In the genomic region with DNA sequence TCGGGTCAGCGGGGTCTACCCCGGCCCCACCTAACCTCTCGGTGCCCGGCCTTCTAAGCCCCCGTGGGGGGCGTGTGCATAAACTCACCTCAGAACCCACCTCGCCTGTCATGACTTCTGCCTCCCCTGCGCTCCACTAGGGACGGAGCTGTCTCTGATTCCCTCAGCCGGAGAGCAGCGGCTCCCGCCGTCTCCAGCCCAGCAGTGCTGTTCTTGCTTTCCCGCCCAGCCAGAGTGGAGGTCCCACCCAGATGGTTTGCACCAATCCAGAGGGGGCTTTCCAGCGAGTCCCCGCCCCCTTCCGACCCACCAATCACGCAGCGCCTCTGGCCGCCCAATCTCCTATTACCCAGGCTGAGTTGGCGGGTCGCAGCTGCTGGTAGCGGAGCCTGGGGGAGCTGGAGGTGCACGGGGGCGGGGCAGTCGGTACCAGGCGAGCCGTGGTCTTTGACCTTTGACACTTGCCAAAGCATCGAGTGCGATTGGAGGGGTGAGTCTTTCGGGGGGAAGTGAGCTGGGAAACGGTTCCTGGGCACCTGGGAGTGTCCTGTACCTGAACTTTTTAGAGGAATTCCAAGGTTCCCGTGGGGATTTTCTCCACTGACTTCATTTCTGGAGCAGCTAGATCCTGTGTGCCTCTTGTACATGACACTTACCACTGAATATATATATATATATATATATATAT, we compare ENCODE assay signal across 8 cellular contexts. TPM values are rescaled to one million over a fixed set of nuclear protein-coding genes. Genes with fewer than 3 reads are reported as not detected.
DNase-seq lines count a peak whose midpoint lies in the region; ATAC-seq, FAIRE-seq and TF ChIP-seq lines count a peak whose summit lies in the region.

A gene (minus strand): TSS at position 220 of the 688 bp plus-strand sequence. CDS start 108 bp downstream, at position 112.

- intact Hi-C loops in heart right ventricle (cut with DNase I), result loop anchor here in 8 of 10 donors (5.0 to 10.0 kb wide), 7 partner anchors 53 to 565 kb away; a partner anchor contains a TSS
- intact Hi-C loops in posterior vena cava (cut with DNase I), result loop anchor here in 1 of 2 donors (5.0 kb wide), 1 partner anchor 318 kb away; no protein-coding TSS in a partner anchor

- H3K4me3 ChIP-seq in heart right ventricle, result peak within 1 kb of the TSS; percentile 61 to 95 (median 76)

- H3K27ac ChIP-seq in heart right ventricle, result peak within 1 kb of the TSS in 9 of 10 donors; percentile 67 to 86 (median 85)

- peak; percentile 95 for FAIRE-seq in GM12892 (lab: Jason Lieb, UNC)

- 0% methylated on average over 31 to 34 of the region's 34 CpGs for WGBS in heart right ventricle, 2 donors

- no peaks in the 10 kb centered on the region for H3K27me3 ChIP-seq in heart right ventricle

- peaks cover 0 to 14% (median 6%) of the 10 kb centered on the region in 9 donors for H3K4me1 ChIP-seq in heart right ventricle

- TF ChIP-seq POLR2A in GM12892 (IDR thresholded peaks at IDR 0.05; ENCODE audit: low read depth, low read length), result peak; percentile 95

- no peak for TF ChIP-seq CTCF in heart right ventricle (IDR thresholded peaks at IDR 0.05)

- H3K36me3 ChIP-seq in heart right ventricle, result no peaks in the 10 kb centered on the region

- DNase-seq in GM12892 (ENCODE audit: insufficient read length) (peak; percentile 94), NCI-H146 (lab: John Stamatoyannopoulos, UW) (peak; percentile 94), T-helper 1 cell (peak; percentile 85 to 96 (median 88)), amniotic epithelial cell (ENCODE audit: low read depth) (peak; percentile 94), heart right ventricle (peak; percentile 94 to 96), posterior vena cava (ENCODE audit: low spot score) (peak; percentile 97), ureter (ENCODE audit: low spot score) (peak; percentile 96)

- no peaks in the 10 kb centered on the region for H3K9me3 ChIP-seq in heart right ventricle

- ATAC-seq in HG02852 (IDR thresholded peaks at IDR 0.05; ENCODE audit: unreplicated experiment), result peak; percentile 91
- ATAC-seq in heart right ventricle, result peak; percentile 99 to 100 (median 99)

RNA-seq across cellular contexts. Expression of the gene that starts here (rescaled TPM):
- 18.7 TPM for polyA plus RNA-seq in GM12892 (2012; ENCODE audit: missing spikeins)
- total RNA-seq in heart right ventricle (1 to 10 TPM in 2 of 10 donors, under 1 TPM in 8; 0.26 to 2.8 (median 0.43) TPM), posterior vena cava (under 1 TPM; 0.76 to 0.93 TPM), ureter (1.9 TPM)
- polyA plus RNA-seq in heart right ventricle, result under 1 TPM; 0.06 to 0.29 TPM

Comparison
In these comparisons a context has a peak if more than half of its experiments do, and no peak if none do; other contexts are left out.
1. Peak in every context shown above with its lines: DNase-seq, ATAC-seq, H3K4me3 ChIP-seq and H3K27ac ChIP-seq.
2. Peak in DNase-seq in posterior vena cava; RNA of the gene not detected or under 1 TPM.